Comparison of ENCODE assay signal across 11 cellular contexts in genomic region chr10:119657725-119658124, GRCh38. TPM values are rescaled to one million over a fixed set of nuclear protein-coding genes. Genes with fewer than 3 reads are reported as not detected.
A peak's percentile ranks its signal among the peaks of the same experiment; 100 is the strongest.
DNase-seq lines count a peak whose midpoint lies in the region; ATAC-seq and TF ChIP-seq lines count a peak whose summit lies in the region.
"Had no signal": no experiment of that assay in that cellular context is flagged by ENCODE, and none has a peak within 500 bp of the region (broad histone marks: within the 10 kb centered on the region; RNA-seq: fewer than 3 reads in every experiment).

No MANE protein-coding gene starts in this region.

- H3K36me3 ChIP-seq in rectal smooth muscle tissue (ENCODE audit: control insufficient read depth, insufficient read depth, low read length): no peaks in the 10 kb centered on the region

- no peak overlapping the region for H3K9ac ChIP-seq in rectal smooth muscle tissue (ENCODE audit: low read length)

- DNase-seq in ELR (ENCODE audit: low read depth) (peak; percentile 54), hippocampal formation (lab: John Stamatoyannopoulos, UW) (peak; percentile 41 to 43), GM13976 (ENCODE audit: low spot score) (no peak), T1000 (lab: John Stamatoyannopoulos, UW) (no peak), GM19240 (ENCODE audit: insufficient read length, low spot score) (no peak)
- DNase-seq in activated T-helper 2 cell treated with anti-CD3 and anti-CD28 coated beads, Interferon-gamma antibody, Interleukin-2, Interleukin-4, amounts not matched to agents 10 μg/mL and 5 μg/mL and 100 μg/mL, durations not matched to agents 14 hours and 24 hours and 36 hours (ENCODE audit: low spot score): no peak
- DNase-seq: NCI-H524; stimulated activated naive CD8-positive, alpha-beta T cell treated with anti-CD3 and anti-CD28 coated beads, Interleukin-15, amount 100 ng/mL, for 72 hours had no signal

- H3K4me1 ChIP-seq in rectal smooth muscle tissue (ENCODE audit: control insufficient read depth, insufficient read depth, low read length): peaks cover 61% of the 10 kb centered on the region

- no peak overlapping the region for H3K4me3 Mint-ChIP-seq in activated T-helper 2 cell treated with anti-CD3 and anti-CD28 coated beads, Interferon-gamma antibody, Interleukin-2, Interleukin-4, amounts not matched to agents 10 μg/mL and 5 μg/mL and 100 μg/mL, durations not matched to agents 14 hours and 24 hours and 36 hours (ENCODE audit: low read depth)
- H3K4me3 Mint-ChIP-seq: stimulated activated naive CD8-positive, alpha-beta T cell treated with anti-CD3 and anti-CD28 coated beads, Interleukin-15, amount 100 ng/mL, for 72 hours had no signal

- H3K36me3 Mint-ChIP-seq in activated T-helper 2 cell treated with anti-CD3 and anti-CD28 coated beads, Interferon-gamma antibody, Interleukin-2, Interleukin-4, amounts not matched to agents 10 μg/mL and 5 μg/mL and 100 μg/mL, durations not matched to agents 14 hours and 24 hours and 36 hours (ENCODE audit: low read depth): peaks cover 40% of the 10 kb centered on the region

- H3K9me3 Mint-ChIP-seq in activated T-helper 2 cell treated with anti-CD3 and anti-CD28 coated beads, Interferon-gamma antibody, Interleukin-2, Interleukin-4, amounts not matched to agents 10 μg/mL and 5 μg/mL and 100 μg/mL, durations not matched to agents 14 hours and 24 hours and 36 hours: no peaks in the 10 kb centered on the region
- H3K9me3 Mint-ChIP-seq: stimulated activated naive CD8-positive, alpha-beta T cell treated with anti-CD3 and anti-CD28 coated beads, Interleukin-15, amount 100 ng/mL, for 72 hours had no signal

- peaks cover 62% of the 10 kb centered on the region for H3K4me1 Mint-ChIP-seq in activated T-helper 2 cell treated with anti-CD3 and anti-CD28 coated beads, Interferon-gamma antibody, Interleukin-2, Interleukin-4, amounts not matched to agents 10 μg/mL and 5 μg/mL and 100 μg/mL, durations not matched to agents 14 hours and 24 hours and 36 hours (ENCODE audit: low read depth)

- peak overlapping the region; percentile 96 for H3K27ac ChIP-seq in rectal smooth muscle tissue (ENCODE audit: low read depth, low read length)
- H3K27ac ChIP-seq: VCaP had no signal

- TF ChIP-seq CTCF in GM13976 (IDR thresholded peaks at IDR 0.05; ENCODE audit: borderline replicate concordance, control extremely low read depth, extremely low read depth, insufficient read depth, missing control alignments): no peak

- H3K27me3 Mint-ChIP-seq in activated T-helper 2 cell treated with anti-CD3 and anti-CD28 coated beads, Interferon-gamma antibody, Interleukin-2, Interleukin-4, amounts not matched to agents 10 μg/mL and 5 μg/mL and 100 μg/mL, durations not matched to agents 14 hours and 24 hours and 36 hours (ENCODE audit: low read depth): no peaks in the 10 kb centered on the region
- H3K27me3 Mint-ChIP-seq: stimulated activated naive CD8-positive, alpha-beta T cell treated with anti-CD3 and anti-CD28 coated beads, Interleukin-15, amount 100 ng/mL, for 72 hours had no signal

- H3K27me3 ChIP-seq in rectal smooth muscle tissue (ENCODE audit: control insufficient read depth, insufficient read depth, low read length): no peaks in the 10 kb centered on the region

- intact Hi-C loops in activated T-helper 2 cell treated with anti-CD3 and anti-CD28 coated beads, Interferon-gamma antibody, Interleukin-2, Interleukin-4, amounts not matched to agents 10 μg/mL and 5 μg/mL and 100 μg/mL, durations not matched to agents 14 hours and 24 hours and 36 hours (cut with micrococcal nuclease): loop anchor here (2.0 to 5.0 kb wide), 4 partner anchors 29 to 450 kb away; partner anchors contain the start of gene GRK5

- peak overlapping the region; percentile 96 for H3K27ac Mint-ChIP-seq in activated T-helper 2 cell treated with anti-CD3 and anti-CD28 coated beads, Interferon-gamma antibody, Interleukin-2, Interleukin-4, amounts not matched to agents 10 μg/mL and 5 μg/mL and 100 μg/mL, durations not matched to agents 14 hours and 24 hours and 36 hours

- ATAC-seq in HG02798 (IDR thresholded peaks at IDR 0.05; ENCODE audit: poor library complexity, unreplicated experiment): no peak
- ATAC-seq: stimulated activated naive CD8-positive, alpha-beta T cell treated with anti-CD3 and anti-CD28 coated beads, Interleukin-15, amount 100 ng/mL, for 72 hours had no signal

- no peak overlapping the region for H3K4me3 ChIP-seq in rectal smooth muscle tissue (ENCODE audit: low read length)

- in situ Hi-C loops in GM13976 (cut with MboI; ENCODE audit: low sequenced_read_pairs, unreplicated experiment): no loop called here

RNA-seq across cellular contexts. Expression of gene BAG3, which starts 6.5 kb away (rescaled TPM):
- 31.8 and 33.3 TPM in 2 replicates for total RNA-seq in activated T-helper 2 cell treated with anti-CD3 and anti-CD28 coated beads, Interferon-gamma antibody, Interleukin-2, Interleukin-4, amounts not matched to agents 10 μg/mL and 5 μg/mL and 100 μg/mL, durations not matched to agents 14 hours and 24 hours and 36 hours

Comparison
In these comparisons a context has a peak if more than half of its experiments do, and no peak if none do; other contexts are left out.
1. DNase-seq: peak in ELR (single experiment) and hippocampal formation (2 of 2); none in activated T-helper 2 cell treated with anti-CD3 and anti-CD28 coated beads, Interferon-gamma antibody, Interleukin-2, Interleukin-4, amounts not matched to agents 10 μg/mL and 5 μg/mL and 100 μg/mL, durations not matched to agents 14 hours and 24 hours and 36 hours (single experiment), GM13976 (single experiment), T1000 (single experiment) and GM19240 (single experiment).